Comparison of ENCODE assay signal across 1 cellular context in the genomic region with DNA sequence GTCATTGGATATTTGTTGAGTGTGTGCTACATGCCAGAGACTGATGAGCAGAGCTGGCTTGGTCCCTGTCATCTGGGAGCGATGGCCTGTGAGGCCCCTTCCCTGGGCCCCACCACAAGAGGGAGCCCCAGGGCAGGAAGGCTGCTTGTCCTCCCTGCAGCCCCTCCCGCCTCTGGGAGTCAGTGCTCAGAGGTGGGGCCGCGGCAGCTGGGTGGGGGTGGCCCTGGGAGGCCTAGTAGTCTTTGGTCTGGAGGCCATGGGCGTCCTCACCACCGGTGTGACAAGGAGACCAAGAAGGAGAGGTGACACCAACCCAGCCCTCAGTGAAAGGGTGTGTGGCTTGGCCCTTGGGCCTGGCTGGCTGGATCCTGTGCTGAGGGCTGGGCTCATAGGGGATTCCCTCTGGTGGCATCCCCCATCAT.
TF ChIP-seq lines count a peak whose summit lies in the region.

No MANE protein-coding gene starts in this region.

TF ChIP-seq in H1, 55 proteins besides CTCF, POLR2A, EP300 and RAD21 (continued from another document):
- TF ChIP-seq GABPA (IDR thresholded peaks at IDR 0.05; ENCODE audit: borderline replicate concordance, insufficient read depth, low read length) (no peak), SIRT6 (IDR thresholded peaks at IDR 0.05; ENCODE audit: low read length) (no peak), CEBPB (IDR thresholded peaks at IDR 0.05; ENCODE audit: low read depth, low read length) (no peak), SP1 (IDR thresholded peaks at IDR 0.05; ENCODE audit: low read depth, low read length) (no peak)
